ENCODE assay signal across 13 cellular contexts in genomic region chr17:12637015-12637414, GRCh38. TPM values are rescaled to one million over a fixed set of nuclear protein-coding genes. Genes with fewer than 3 reads are reported as not detected.
A peak's percentile ranks its signal among the peaks of the same experiment; 100 is the strongest.
DNase-seq lines count a peak whose midpoint lies in the region; FAIRE-seq and TF ChIP-seq lines count a peak whose summit lies in the region.
"Had no signal": no experiment of that assay in that cellular context is flagged by ENCODE, and none has a peak within 500 bp of the region (broad histone marks: within the 10 kb centered on the region; RNA-seq: fewer than 3 reads in every experiment).

No MANE protein-coding gene starts in this region.

- no peaks in the 10 kb centered on the region for H4K20me1 ChIP-seq in osteoblast (ENCODE audit: insufficient read depth, low read length)

- H2AFZ ChIP-seq in osteoblast (ENCODE audit: low read length): no peak overlapping the region

- no peak overlapping the region for H3K9ac ChIP-seq in endodermal cell (ENCODE audit: extremely low read depth, low read length, poor library complexity, severe bottlenecking)

- H3K27me3 ChIP-seq in endodermal cell (ENCODE audit: control insufficient read depth, insufficient read depth, low read length, poor library complexity, severe bottlenecking): no peaks in the 10 kb centered on the region
- no peaks in the 10 kb centered on the region for H3K27me3 ChIP-seq in osteoblast (ENCODE audit: insufficient read depth, low read length)
- H3K27me3 ChIP-seq: vagina had no signal

- no peaks in the 10 kb centered on the region for H3K79me2 ChIP-seq in osteoblast (ENCODE audit: insufficient read depth, low read length)

- peak; percentile 97 for DNase-seq in EH (ENCODE audit: low read depth)
- peak; percentile 78 for DNase-seq in NCI-H226
- DNase-seq in endodermal cell: peak; percentile 75
- peak; percentile 74 for DNase-seq in osteoblast (ENCODE audit: insufficient read length, low spot score, missing footprints)
- no peak for DNase-seq in DMS153 (lab: John Stamatoyannopoulos, UW)
- no peak for DNase-seq in NCI-H2196 treated with DMSO at 0.1 percent for 48 hours (lab: John Stamatoyannopoulos, UW; ENCODE audit: unreplicated experiment)
- no peak for DNase-seq in H54 (ENCODE audit: insufficient read length, low spot score)
- no peak for DNase-seq in retina
- DNase-seq: GF-D8, T-helper 1 cell had no signal

- H3K9me3 Mint-ChIP-seq in endodermal cell: peaks cover 2% of the 10 kb centered on the region

- no peaks in the 10 kb centered on the region for H3K36me3 Mint-ChIP-seq in endodermal cell (ENCODE audit: low read depth)

- no peaks in the 10 kb centered on the region for H3K4me1 ChIP-seq in endodermal cell (ENCODE audit: control insufficient read depth, insufficient read depth, low read length)
- H3K4me1 ChIP-seq in osteoblast (ENCODE audit: insufficient read depth, low read length): peaks cover 14% of the 10 kb centered on the region
- H3K4me1 ChIP-seq: vagina had no signal

- no peak overlapping the region for H3K4me3 Mint-ChIP-seq in endodermal cell
- H3K4me3 Mint-ChIP-seq: dendritic cell treated with granulocyte-macrophage colony-stimulating factor and Interleukin-4, amounts not matched to agents 40 ng/mL and 50 ng/mL, for 4 days had no signal

- peaks cover 7% of the 10 kb centered on the region for H3K9me3 ChIP-seq in endodermal cell (ENCODE audit: control insufficient read depth, low read length)
- no peaks in the 10 kb centered on the region for H3K9me3 ChIP-seq in osteoblast (ENCODE audit: low read depth, low read length)
- H3K9me3 ChIP-seq: vagina had no signal

- H3K27ac Mint-ChIP-seq in endodermal cell: peak overlapping the region; percentile 64
- H3K27ac Mint-ChIP-seq: dendritic cell treated with granulocyte-macrophage colony-stimulating factor and Interleukin-4, amounts not matched to agents 40 ng/mL and 50 ng/mL, for 4 days; progenitor cell of endocrine pancreas had no signal

- no peak for TF ChIP-seq POLR2A in H54 (IDR thresholded peaks at IDR 0.05; ENCODE audit: low read depth, low read length)

- H3K36me3 ChIP-seq in endodermal cell (ENCODE audit: control insufficient read depth, insufficient read depth, low read length) (no peaks in the 10 kb centered on the region), osteoblast (ENCODE audit: insufficient read depth, low read length) (no peaks in the 10 kb centered on the region)
- H3K36me3 ChIP-seq: vagina had no signal

- H3K4me2 ChIP-seq in osteoblast (ENCODE audit: insufficient read depth, low read length): no peak overlapping the region

- peaks cover 28% of the 10 kb centered on the region for H3K4me1 Mint-ChIP-seq in endodermal cell

- H3K4me3 ChIP-seq in endodermal cell (ENCODE audit: low read length): no peak overlapping the region
- H3K4me3 ChIP-seq in osteoblast (ENCODE audit: insufficient read depth, low read length): no peak overlapping the region
- H3K4me3 ChIP-seq: vagina had no signal

- FAIRE-seq in H54 (lab: Jason Lieb, UNC): no peak

- no peaks in the 10 kb centered on the region for H3K27me3 Mint-ChIP-seq in endodermal cell (ENCODE audit: insufficient read depth)
- H3K27me3 Mint-ChIP-seq: dendritic cell treated with granulocyte-macrophage colony-stimulating factor and Interleukin-4, amounts not matched to agents 40 ng/mL and 50 ng/mL, for 4 days had no signal

- TF ChIP-seq CTCF in endodermal cell (conservative IDR thresholded peaks at IDR 0.05) (no peak), osteoblast (IDR thresholded peaks at IDR 0.05; ENCODE audit: extremely low read depth, low read depth, low read length) (no peak)

- 64% methylated on average over 2 of the region's 2 CpGs; no CpG with 5 or more reads in 1 of the 2 experiments for WGBS in endodermal cell (ENCODE audit: insufficient coverage in 1 of 2, insufficient read length in 1 of 2), 2 experiments

- H3K27ac ChIP-seq in endodermal cell (ENCODE audit: low read depth, low read length) (no peak overlapping the region), osteoblast (ENCODE audit: low read depth, low read length) (peak overlapping the region; percentile 55)
- H3K27ac ChIP-seq: vagina had no signal

RNA-seq across cellular contexts. Expression of gene MYOCD, which starts 28.7 kb away (rescaled TPM):
- total RNA-seq in endodermal cell: 10 to 100 TPM in 1 of 2 donors, 1 to 10 TPM in 1; 7.5 to 11.8 TPM
- polyA plus RNA-seq in endodermal cell (2013, experiment 1 of 2): 1.7 TPM
- 2.6 TPM for polyA plus RNA-seq in endodermal cell (2013, experiment 2 of 2)
- total RNA-seq in osteoblast: under 0.01 TPM in 2 replicates

Comparison
In these comparisons a context has a peak if more than half of its experiments do, and no peak if none do; other contexts are left out.
1. DNase-seq: peak in EH (single experiment), NCI-H226 (single experiment), endodermal cell (single experiment) and osteoblast (single experiment); none in DMS153 (single experiment), NCI-H2196 treated with DMSO at 0.1 percent for 48 hours (single experiment), H54 (single experiment) and retina (single experiment).